In the genomic region with DNA sequence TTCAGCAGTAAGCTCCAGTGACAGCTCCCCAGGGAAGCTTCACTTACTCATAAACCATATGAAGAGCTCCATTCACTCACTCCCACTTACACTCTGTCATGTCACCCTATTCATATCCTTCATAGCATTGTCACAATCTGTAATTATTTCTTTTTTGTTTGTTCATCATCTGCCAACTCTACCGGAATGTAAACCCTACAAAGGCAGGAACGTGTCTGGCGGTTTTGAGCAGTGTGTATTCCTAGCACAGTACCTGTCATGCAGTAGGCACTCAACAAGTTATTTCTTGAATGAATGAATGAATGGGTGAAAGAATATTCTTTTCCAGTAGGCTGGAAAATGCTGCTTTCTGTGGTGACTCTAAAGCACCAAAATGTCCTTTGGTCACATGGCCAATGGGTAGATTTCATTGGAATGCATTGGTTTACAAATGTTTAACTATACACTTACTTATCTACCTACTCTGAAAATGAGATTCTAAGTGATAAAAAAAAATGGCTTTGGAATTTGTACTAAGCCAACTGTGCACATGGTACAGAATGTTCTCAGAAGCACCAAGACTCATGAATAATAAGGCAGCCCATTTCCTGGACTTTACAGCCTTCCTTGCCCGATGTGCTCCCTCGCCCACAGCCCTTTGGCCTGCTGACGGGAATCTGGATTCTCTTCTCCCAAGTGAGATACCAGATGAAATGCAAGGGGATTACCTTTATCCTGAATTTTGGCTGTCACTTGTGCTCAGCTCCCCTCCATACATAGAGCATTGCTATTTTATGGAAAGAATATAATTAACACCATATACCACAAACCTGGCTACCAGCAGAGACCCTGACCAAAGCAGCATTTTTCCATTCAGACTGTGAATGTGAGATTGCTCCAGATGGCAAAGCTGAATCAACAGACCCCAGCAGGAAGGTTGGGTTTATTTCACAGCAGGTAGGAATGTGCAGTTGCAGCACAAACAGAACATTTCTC, we compare ENCODE assay signal across 12 cellular contexts.
DNase-seq lines count a peak whose midpoint lies in the region; TF ChIP-seq lines count a peak whose summit lies in the region.
"Had no signal": no experiment of that assay in that cellular context is flagged by ENCODE, and none has a peak within 500 bp of the region (broad histone marks: within the 10 kb centered on the region; RNA-seq: fewer than 3 reads in every experiment).

No MANE protein-coding gene starts in this region.

- H3K36me3 Mint-ChIP-seq in progenitor cell of endocrine pancreas (ENCODE audit: insufficient read depth) = no peaks in the 10 kb centered on the region

- no peak overlapping the region for H3K27ac ChIP-seq in vagina
- H3K27ac ChIP-seq: uterus had no signal

- peaks cover 9% of the 10 kb centered on the region for H3K4me1 Mint-ChIP-seq in progenitor cell of endocrine pancreas (ENCODE audit: low read depth)

- peak overlapping the region; percentile 42 for H3K27ac Mint-ChIP-seq in progenitor cell of endocrine pancreas

- H3K27me3 ChIP-seq in vagina = no peaks in the 10 kb centered on the region
- H3K27me3 ChIP-seq: uterus had no signal

- TF ChIP-seq POLR2A in vagina (IDR thresholded peaks at IDR 0.05) = no peak

- H3K4me3 ChIP-seq in epithelial cell of esophagus (ENCODE audit: low read length) = no peak overlapping the region
- H3K4me3 ChIP-seq in vagina = no peak overlapping the region
- H3K4me3 ChIP-seq: HAP-1, uterus had no signal

- no peaks in the 10 kb centered on the region for H3K9me3 ChIP-seq in vagina
- H3K9me3 ChIP-seq: HAP-1, uterus had no signal

- intact Hi-C loops in vagina (cut with DNase I) = no loop called here

- TF ChIP-seq CTCF in epithelial cell of esophagus (IDR thresholded peaks at IDR 0.05; ENCODE audit: insufficient read depth, low read depth, low read length, missing control alignments) (no peak), progenitor cell of endocrine pancreas (IDR thresholded peaks at IDR 0.05; ENCODE audit: unreplicated experiment) (no peak), vagina (IDR thresholded peaks at IDR 0.05) (no peak)

- H3K27me3 Mint-ChIP-seq in progenitor cell of endocrine pancreas = no peaks in the 10 kb centered on the region

- DNase-seq in NCI-H1092 (lab: John Stamatoyannopoulos, UW) = peak; percentile 12
- DNase-seq in NCI-H345 treated with DMSO at 0.1 percent for 48 hours (lab: John Stamatoyannopoulos, UW; ENCODE audit: unreplicated experiment) = peak; percentile 92
- DNase-seq in epithelial cell of esophagus (ENCODE audit: low read depth) = peak; percentile 57
- no peak for DNase-seq in progenitor cell of endocrine pancreas (ENCODE audit: low spot score, unreplicated experiment)
- DNase-seq in dedifferentiated amniotic fluid mesenchymal stem cell (ENCODE audit: extremely low spot score) = no peak
- no peak for DNase-seq in GOT3 (lab: John Stamatoyannopoulos, UW)
- DNase-seq in vagina (ENCODE audit: extremely low spot score in 2 of 2) = no peak
- DNase-seq: effector CD8-positive, alpha-beta T cell; occipital lobe; RPMI8226; uterus had no signal

- no peaks in the 10 kb centered on the region for H3K4me1 ChIP-seq in vagina
- H3K4me1 ChIP-seq: HAP-1, uterus had no signal

- no peaks in the 10 kb centered on the region for H3K9me3 Mint-ChIP-seq in progenitor cell of endocrine pancreas (ENCODE audit: low read depth)

- H3K4me3 Mint-ChIP-seq in progenitor cell of endocrine pancreas (ENCODE audit: low read depth) = no peak overlapping the region

- H3K36me3 ChIP-seq in vagina = no peaks in the 10 kb centered on the region
- H3K36me3 ChIP-seq: HAP-1, uterus had no signal

Comparison
In these comparisons a context has a peak if more than half of its experiments do, and no peak if none do; other contexts are left out.
1. DNase-seq: peak in NCI-H1092 (single experiment), NCI-H345 treated with DMSO at 0.1 percent for 48 hours (single experiment) and epithelial cell of esophagus (single experiment); none in progenitor cell of endocrine pancreas (single experiment), dedifferentiated amniotic fluid mesenchymal stem cell (single experiment), GOT3 (single experiment) and vagina (0 of 2).